In the genomic region with DNA sequence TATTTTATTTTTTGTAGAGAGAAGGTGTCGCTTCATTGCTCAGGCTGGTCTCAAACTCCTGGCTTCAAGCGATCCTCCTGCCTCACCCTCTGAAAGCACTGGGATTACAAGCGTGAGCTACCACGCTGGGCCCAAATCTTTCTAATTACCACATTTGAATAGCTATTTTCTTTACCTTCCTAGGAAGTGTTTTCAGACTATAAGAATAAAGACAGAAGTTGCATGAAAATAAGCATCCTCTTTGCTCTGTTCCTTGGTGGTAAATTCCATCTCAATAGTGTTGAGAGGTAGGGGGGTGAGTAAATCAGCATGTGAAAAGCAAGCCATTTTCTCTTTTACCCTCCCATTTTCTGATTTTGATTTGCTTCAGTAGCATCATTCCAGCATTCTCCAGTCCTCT, we compare ENCODE assay signal across 26 cellular contexts.
"Had no signal": no experiment of that assay in that cellular context is flagged by ENCODE, and none has a peak within 500 bp of the region (broad histone marks: within the 10 kb centered on the region; RNA-seq: fewer than 3 reads in every experiment).

No MANE protein-coding gene starts in this region.

- H3K36me3 ChIP-seq: ascending aorta, brain microvascular endothelial cell, heart left ventricle, transverse colon had no signal

- H3K36me3 Mint-ChIP-seq: activated naive CD4-positive, alpha-beta T cell treated with anti-CD3 and anti-CD28 coated beads, Interleukin-2, amount 50 U/mL, for 72 hours; memory B cell; stimulated activated memory B cell treated with anti-CD40 and anti-IgM and Interleukin-4, amounts not matched to agents 10 μg/mL and 1 μg/mL and 100 μg/mL, for 72 hours had no signal

- DNase-seq: activated B cell treated with CpG ODN at 0.5 μM for 24 hours; activated CD4-positive, alpha-beta T cell treated with anti-CD3 and anti-CD28 coated beads for 36 hours; activated CD4-positive, alpha-beta T cell treated with anti-CD3 and anti-CD28 coated beads, Interleukin-2, amount 50 U/mL, for 4 hours; activated CD8-positive, alpha-beta memory T cell treated with anti-CD3 and anti-CD28 coated beads for 24 hours; activated CD8-positive, alpha-beta memory T cell treated with anti-CD3 and anti-CD28 coated beads, Interleukin-2, amount 50 U/mL, for 4 hours; activated T-cell treated with anti-CD3 and anti-CD28 coated beads, Interleukin-2, amount 50 U/mL, for 24 hours; brain microvascular endothelial cell; central memory CD4-positive, alpha-beta T cell; heart left ventricle; islet precursor cell; left colon; mucosa of descending colon; nephron progenitor cell; occipital lobe; small intestine; stimulated activated CD4-positive, alpha-beta T cell treated with anti-CD3 and anti-CD28 coated beads, Interleukin-15, amount 100 ng/mL, for 24 hours; T1000; transverse colon had no signal

- H3K27ac Mint-ChIP-seq: activated B cell treated with CpG ODN at 0.5 μM for 24 hours; activated CD4-positive, alpha-beta T cell treated with anti-CD3 and anti-CD28 coated beads for 36 hours; activated naive CD4-positive, alpha-beta T cell treated with anti-CD3 and anti-CD28 coated beads, Interleukin-2, amount 50 U/mL, for 72 hours; activated T-cell treated with anti-CD3 and anti-CD28 coated beads, Interleukin-2, amount 50 U/mL, for 24 hours; activated T-helper 17 cell treated with anti-CD3 and anti-CD28 coated beads, Interleukin-2, amount 50 U/mL, for 72 hours; memory B cell; nephron progenitor cell; stimulated activated memory B cell treated with anti-CD40 and anti-IgM and Interleukin-4, amounts not matched to agents 10 μg/mL and 1 μg/mL and 100 μg/mL, for 72 hours; T-helper 1 cell treated with Interleukin-12 subunit alpha and Interleukin-12 subunit beta and Interleukin-4 antibody, amounts not matched to agents 30 μg/mL and 1 μg/mL, for 36 hours had no signal

- H3K27me3 ChIP-seq: ascending aorta, brain microvascular endothelial cell, heart left ventricle, transverse colon had no signal

- ATAC-seq: activated CD4-positive, alpha-beta T cell treated with anti-CD3 and anti-CD28 coated beads for 36 hours; activated naive CD4-positive, alpha-beta T cell treated with anti-CD3 and anti-CD28 coated beads, Interleukin-2, amount 50 U/mL, for 72 hours; activated T-helper 17 cell treated with anti-CD3 and anti-CD28 coated beads, Interleukin-2, amount 50 U/mL, for 72 hours; heart left ventricle; left colon; mucosa of descending colon; sciatic nerve; stimulated activated memory B cell treated with anti-CD40 and anti-IgM and Interleukin-4, amounts not matched to agents 10 μg/mL and 1 μg/mL and 100 μg/mL, for 72 hours had no signal

- H3K27ac ChIP-seq: ascending aorta, brain microvascular endothelial cell, epithelial cell of prostate, heart left ventricle, transverse colon had no signal

- H3K4me3 ChIP-seq: ascending aorta, heart left ventricle, mucosa of descending colon, transverse colon had no signal

- H3K27me3 Mint-ChIP-seq: activated T-cell treated with anti-CD3 and anti-CD28 coated beads, Interleukin-2, amount 50 U/mL, for 24 hours; stimulated activated memory B cell treated with anti-CD40 and anti-IgM and Interleukin-4, amounts not matched to agents 10 μg/mL and 1 μg/mL and 100 μg/mL, for 72 hours had no signal

- H3K9me3 Mint-ChIP-seq: activated B cell treated with CpG ODN at 0.5 μM for 24 hours; activated naive CD4-positive, alpha-beta T cell treated with anti-CD3 and anti-CD28 coated beads, Interleukin-2, amount 50 U/mL, for 72 hours; activated T-cell treated with anti-CD3 and anti-CD28 coated beads, Interleukin-2, amount 50 U/mL, for 24 hours; activated T-helper 17 cell treated with anti-CD3 and anti-CD28 coated beads, Interleukin-2, amount 50 U/mL, for 72 hours; memory B cell; nephron progenitor cell; stimulated activated memory B cell treated with anti-CD40 and anti-IgM and Interleukin-4, amounts not matched to agents 10 μg/mL and 1 μg/mL and 100 μg/mL, for 72 hours; T-helper 1 cell treated with Interleukin-12 subunit alpha and Interleukin-12 subunit beta and Interleukin-4 antibody, amounts not matched to agents 30 μg/mL and 1 μg/mL, for 36 hours had no signal

- H3K4me1 Mint-ChIP-seq: activated CD4-positive, alpha-beta T cell treated with anti-CD3 and anti-CD28 coated beads for 36 hours; stimulated activated memory B cell treated with anti-CD40 and anti-IgM and Interleukin-4, amounts not matched to agents 10 μg/mL and 1 μg/mL and 100 μg/mL, for 72 hours had no signal

- H3K4me3 Mint-ChIP-seq: activated B cell treated with CpG ODN at 0.5 μM for 24 hours; activated CD4-positive, alpha-beta T cell treated with anti-CD3 and anti-CD28 coated beads for 36 hours; activated T-cell treated with anti-CD3 and anti-CD28 coated beads, Interleukin-2, amount 50 U/mL, for 24 hours; activated T-helper 17 cell treated with anti-CD3 and anti-CD28 coated beads, Interleukin-2, amount 50 U/mL, for 72 hours; memory B cell; nephron progenitor cell; stimulated activated memory B cell treated with anti-CD40 and anti-IgM and Interleukin-4, amounts not matched to agents 10 μg/mL and 1 μg/mL and 100 μg/mL, for 72 hours; T-helper 1 cell treated with Interleukin-12 subunit alpha and Interleukin-12 subunit beta and Interleukin-4 antibody, amounts not matched to agents 30 μg/mL and 1 μg/mL, for 36 hours had no signal

- H3K4me1 ChIP-seq: ascending aorta had no signal

- H3K9me3 ChIP-seq: ascending aorta, heart left ventricle, mucosa of descending colon, transverse colon had no signal
